25 cellular contexts compared by ENCODE assay signal in the genomic region with DNA sequence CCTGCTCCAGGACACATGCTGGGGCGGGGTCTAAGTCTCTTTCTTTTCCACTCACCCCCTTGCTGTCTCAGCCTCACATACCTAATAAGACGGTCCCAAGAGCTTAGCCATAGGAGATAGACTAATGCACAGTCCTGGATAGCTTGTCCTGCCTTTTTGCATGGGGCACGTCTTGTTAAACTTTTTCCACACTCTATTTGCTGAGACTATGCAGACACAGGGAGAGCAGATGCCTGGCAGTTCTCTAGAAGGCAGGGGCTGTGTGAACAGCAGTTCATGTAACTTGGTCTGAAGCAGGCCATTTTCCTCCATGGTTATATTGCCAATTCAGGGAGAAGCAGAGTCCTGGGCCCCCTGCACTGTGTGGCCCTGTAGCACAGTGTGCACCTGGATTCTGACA.
DNase-seq lines count a peak whose midpoint lies in the region; ATAC-seq, FAIRE-seq and TF ChIP-seq lines count a peak whose summit lies in the region.
"Had no signal": no experiment of that assay in that cellular context is flagged by ENCODE, and none has a peak within 500 bp of the region (broad histone marks: within the 10 kb centered on the region; RNA-seq: fewer than 3 reads in every experiment).

No MANE protein-coding gene starts in this region.

- no CpG with 5 or more reads among the region's 3 CpGs for WGBS in trophoblast cell (ENCODE audit: extremely low coverage, insufficient coverage, insufficient read length)
- 89 to 95% methylated on average over 3 of the region's 3 CpGs for WGBS in lower leg skin, 2 donors

- H2BK12ac ChIP-seq in trophoblast cell (ENCODE audit: low read length): peak overlapping the region; percentile 47

- H3K23ac ChIP-seq in trophoblast cell (ENCODE audit: low read length): no peak overlapping the region

- peak overlapping the region in 7 of 11 experiments; percentile 36 to 75 (median 63); a peak in 11 of 22 replicates for H3K27ac ChIP-seq in BLaER1 treated with 17β-estradiol and CSF1 and Interleukin-3, amounts not matched to agents 10 nM and 100 nM
- no peak overlapping the region for H3K27ac ChIP-seq in endothelial cell of umbilical vein (ENCODE audit: insufficient read depth, low read depth, low read length)
- peak overlapping the region; percentile 92 for H3K27ac ChIP-seq in trophoblast cell (ENCODE audit: low read depth, low read length)

- H3K4me1 Mint-ChIP-seq in activated T-helper 2 cell treated with anti-CD3 and anti-CD28 coated beads, Interferon-gamma antibody, Interleukin-2, Interleukin-4, amounts not matched to agents 10 μg/mL and 5 μg/mL and 100 μg/mL, durations not matched to agents 14 hours and 24 hours and 36 hours (ENCODE audit: low read depth): peaks cover 10% of the 10 kb centered on the region

- peak overlapping the region; percentile 41 for H3K18ac ChIP-seq in trophoblast cell (ENCODE audit: low read length)

- peaks cover 0 to 50% (median 24%) of the 10 kb centered on the region in 11 experiments; a peak in 13 of 22 replicates for H4K20me1 ChIP-seq in BLaER1 treated with 17β-estradiol and CSF1 and Interleukin-3, amounts not matched to agents 10 nM and 100 nM
- H4K20me1 ChIP-seq in endothelial cell of umbilical vein (replicated peaks; ENCODE audit: control insufficient read depth, extremely low read depth, insufficient read depth, low read length): no peaks in the 10 kb centered on the region

- peaks cover 50% of the 10 kb centered on the region for H3K79me1 ChIP-seq in trophoblast cell (ENCODE audit: low read length)

- no peaks in the 10 kb centered on the region for H3K9me1 ChIP-seq in endothelial cell of umbilical vein (replicated peaks; ENCODE audit: control insufficient read depth, extremely low read depth, insufficient read depth, low read length)

- H3K9me3 Mint-ChIP-seq in activated T-helper 2 cell treated with anti-CD3 and anti-CD28 coated beads, Interferon-gamma antibody, Interleukin-2, Interleukin-4, amounts not matched to agents 10 μg/mL and 5 μg/mL and 100 μg/mL, durations not matched to agents 14 hours and 24 hours and 36 hours: no peaks in the 10 kb centered on the region
- H3K9me3 Mint-ChIP-seq: CD4-positive, CD25-positive, alpha-beta regulatory T cell had no signal

- H3K9ac ChIP-seq in BLaER1 treated with 17β-estradiol and CSF1 and Interleukin-3, amounts not matched to agents 10 nM and 100 nM: 0 out of 22 replicates have a peak overlapping the region, but pooled peaks of 1 of the 11 experiments have one; percentile 5
- no peak overlapping the region for H3K9ac ChIP-seq in endothelial cell of umbilical vein (replicated peaks; ENCODE audit: extremely low read depth, insufficient read depth, low read length)
- H3K9ac ChIP-seq in trophoblast cell (ENCODE audit: low read length): no peak overlapping the region

- TF ChIP-seq CTCF in endothelial cell of umbilical vein (IDR thresholded peaks at IDR 0.05; ENCODE audit: extremely low read depth in 1 of 2, insufficient read depth in 1 of 2, low read depth in 1 of 2, low read length in 2 of 2) (no peak), lower leg skin (IDR thresholded peaks at IDR 0.05) (no peak)

- no peak overlapping the region for H3K27ac Mint-ChIP-seq in activated T-helper 2 cell treated with anti-CD3 and anti-CD28 coated beads, Interferon-gamma antibody, Interleukin-2, Interleukin-4, amounts not matched to agents 10 μg/mL and 5 μg/mL and 100 μg/mL, durations not matched to agents 14 hours and 24 hours and 36 hours
- H3K27ac Mint-ChIP-seq: CD4-positive, CD25-positive, alpha-beta regulatory T cell had no signal

- no peak for TF ChIP-seq POLR2A in endothelial cell of umbilical vein (IDR thresholded peaks at IDR 0.05; ENCODE audit: low read depth, low read length)
- no peak for TF ChIP-seq POLR2A in lower leg skin (IDR thresholded peaks at IDR 0.05)

- H3K4me1 ChIP-seq in BLaER1 treated with 17β-estradiol and CSF1 and Interleukin-3, amounts not matched to agents 10 nM and 100 nM: peaks cover 95 to 100% (median 100%) of the 10 kb centered on the region in 10 experiments
- peaks cover 27% of the 10 kb centered on the region for H3K4me1 ChIP-seq in endothelial cell of umbilical vein (ENCODE audit: control insufficient read depth, extremely low read depth, insufficient read depth, low read length)
- peaks cover 44 to 46% of the 10 kb centered on the region in 2 experiments for H3K4me1 ChIP-seq in trophoblast cell (ENCODE audit: control insufficient read depth in 1 of 2, insufficient read depth in 2 of 2, low read length in 2 of 2)
- H3K4me1 ChIP-seq: BE2C had no signal

- intact Hi-C loops in endothelial cell of umbilical vein (cut with micrococcal nuclease): no loop called here
- intact Hi-C loops in activated T-helper 2 cell treated with anti-CD3 and anti-CD28 coated beads, Interferon-gamma antibody, Interleukin-2, Interleukin-4, amounts not matched to agents 10 μg/mL and 5 μg/mL and 100 μg/mL, durations not matched to agents 14 hours and 24 hours and 36 hours (cut with micrococcal nuclease): no loop called here
- intact Hi-C loops in lower leg skin (cut with DNase I; ENCODE audit: low total_unique reads): no loop called here

- H3K4me3 ChIP-seq in BLaER1 treated with 17β-estradiol and CSF1 and Interleukin-3, amounts not matched to agents 10 nM and 100 nM: no peak overlapping the region
- no peak overlapping the region for H3K4me3 ChIP-seq in endothelial cell of umbilical vein (replicated peaks in 1 of 3; ENCODE audit: insufficient read depth in 1 of 3, low read depth in 1 of 3, low read length in 3 of 3)
- H3K4me3 ChIP-seq in trophoblast cell (ENCODE audit: low read depth, low read length): no peak overlapping the region
- no peak overlapping the region for H3K4me3 ChIP-seq in lower leg skin (ENCODE audit: low read depth, poor library complexity, severe bottlenecking)
- H3K4me3 ChIP-seq: PC-9, SJSA1 had no signal

- H3K27me3 ChIP-seq in BLaER1 treated with 17β-estradiol and CSF1 and Interleukin-3, amounts not matched to agents 10 nM and 100 nM: no peaks in the 10 kb centered on the region
- H3K27me3 ChIP-seq in endothelial cell of umbilical vein (ENCODE audit: control insufficient read depth in 2 of 2, insufficient read depth in 2 of 2, low read length in 2 of 2): no peaks in the 10 kb centered on the region
- no peaks in the 10 kb centered on the region for H3K27me3 ChIP-seq in trophoblast cell (ENCODE audit: insufficient read depth, low read length)
- H3K27me3 ChIP-seq: BE2C, SJSA1 had no signal

- peak overlapping the region; percentile 22 for H2AK5ac ChIP-seq in trophoblast cell (ENCODE audit: low read length)

- no peak overlapping the region for H2AFZ ChIP-seq in endothelial cell of umbilical vein (ENCODE audit: low read depth, low read length)
- H2AFZ ChIP-seq in trophoblast cell (ENCODE audit: insufficient read depth, low read length, poor library complexity): no peak overlapping the region
- H2AFZ ChIP-seq: PC-9 had no signal

- H4K8ac ChIP-seq in trophoblast cell (ENCODE audit: low read depth, low read length): peak overlapping the region; percentile 22

- H3K14ac ChIP-seq in trophoblast cell (ENCODE audit: low read length): peak overlapping the region; percentile 72

- H3K4ac ChIP-seq in trophoblast cell (ENCODE audit: low read depth, low read length): no peak overlapping the region

- no peak for ATAC-seq in GM21390 (IDR thresholded peaks at IDR 0.05; ENCODE audit: unreplicated experiment)
- ATAC-seq: Right ventricle myocardium inferior had no signal

- H3K4me2 ChIP-seq in BLaER1 treated with 17β-estradiol and CSF1 and Interleukin-3, amounts not matched to agents 10 nM and 100 nM: peak overlapping the region; percentile 73 to 97 (median 88)
- H3K4me2 ChIP-seq in endothelial cell of umbilical vein (ENCODE audit: insufficient read depth, low read length): no peak overlapping the region
- no peak overlapping the region for H3K4me2 ChIP-seq in trophoblast cell (ENCODE audit: low read length)

- H3K9me3 ChIP-seq in BLaER1 treated with 17β-estradiol and CSF1 and Interleukin-3, amounts not matched to agents 10 nM and 100 nM (replicated peaks in 1 of 11): peaks cover 0 to 8% (median 0%) of the 10 kb centered on the region in 11 experiments; a peak in 6 of 22 replicates
- H3K9me3 ChIP-seq in endothelial cell of umbilical vein (replicated peaks; ENCODE audit: control insufficient read depth, insufficient read depth, low read length) (no peaks in the 10 kb centered on the region), trophoblast cell (ENCODE audit: insufficient read depth, low read depth, low read length) (no peaks in the 10 kb centered on the region)
- H3K9me3 ChIP-seq: BE2C, SJSA1 had no signal

- H2BK5ac ChIP-seq in trophoblast cell (ENCODE audit: low read depth, low read length, poor library complexity): peak overlapping the region; percentile 51

- BruUV-seq in endothelial cell of umbilical vein (replicated peaks; lab: Mats Ljungman, UMichigan): no TSS peak

- no peak for FAIRE-seq in endothelial cell of umbilical vein (lab: Jason Lieb, UNC)
- FAIRE-seq: D721Med, GM12892, GM19239, H54 had no signal

- dilution Hi-C loops in endothelial cell of umbilical vein (cut with MboI; ENCODE audit: extremely low pct_ligation_motif_present, low sequenced_read_pairs): no loop called here

- POLR2A ChIA-PET in endothelial cell of umbilical vein (lab: Charles Lee): no interaction called here

- no peaks in the 10 kb centered on the region for H3K27me3 Mint-ChIP-seq in activated T-helper 2 cell treated with anti-CD3 and anti-CD28 coated beads, Interferon-gamma antibody, Interleukin-2, Interleukin-4, amounts not matched to agents 10 μg/mL and 5 μg/mL and 100 μg/mL, durations not matched to agents 14 hours and 24 hours and 36 hours (ENCODE audit: low read depth)
- H3K27me3 Mint-ChIP-seq: CD4-positive, CD25-positive, alpha-beta regulatory T cell had no signal

- CTCF ChIA-PET in endothelial cell of umbilical vein (lab: Charles Lee): interaction anchor here (4.2 to 4.7 kb wide), 2 partner anchors 10 to 39 kb away, joined by 23 to 37 read pairs; no protein-coding TSS in a partner anchor

- H3K4me3 Mint-ChIP-seq in activated T-helper 2 cell treated with anti-CD3 and anti-CD28 coated beads, Interferon-gamma antibody, Interleukin-2, Interleukin-4, amounts not matched to agents 10 μg/mL and 5 μg/mL and 100 μg/mL, durations not matched to agents 14 hours and 24 hours and 36 hours (ENCODE audit: low read depth): no peak overlapping the region
- H3K4me3 Mint-ChIP-seq: CD4-positive, CD25-positive, alpha-beta regulatory T cell had no signal

- peak overlapping the region; percentile 71 for H4K91ac ChIP-seq in trophoblast cell (ENCODE audit: low read depth, low read length)

- H3K36me3 Mint-ChIP-seq in activated T-helper 2 cell treated with anti-CD3 and anti-CD28 coated beads, Interferon-gamma antibody, Interleukin-2, Interleukin-4, amounts not matched to agents 10 μg/mL and 5 μg/mL and 100 μg/mL, durations not matched to agents 14 hours and 24 hours and 36 hours (ENCODE audit: low read depth): no peaks in the 10 kb centered on the region

- peak; percentile 42 for DNase-seq in DMS53 (lab: John Stamatoyannopoulos, UW)
- DNase-seq in DMS53 treated with DMSO at 0.1 percent for 48 hours (lab: John Stamatoyannopoulos, UW; ENCODE audit: unreplicated experiment): no peak
- peak; percentile 21 for DNase-seq in endothelial cell of umbilical vein (ENCODE audit: low read depth, low spot score)
- no peak for DNase-seq in trophoblast cell
- DNase-seq in activated T-helper 2 cell treated with anti-CD3 and anti-CD28 coated beads, Interferon-gamma antibody, Interleukin-2, Interleukin-4, amounts not matched to agents 10 μg/mL and 5 μg/mL and 100 μg/mL, durations not matched to agents 14 hours and 24 hours and 36 hours (ENCODE audit: low spot score): no peak
- no peak for DNase-seq in lower leg skin (ENCODE audit: low spot score in 2 of 2)
- DNase-seq: 8988T; ACHN; BE2C; CD4-positive, CD25-positive, alpha-beta regulatory T cell; DMS79 treated with DMSO at 0.1 percent for 48 hours; NCI-H1092 treated with DMSO at 0.1 percent for 48 hours; NCI-H1436; NCI-H1930; NCI-H2107; NCI-H748 treated with DMSO at 0.1 percent for 48 hours; PC-9 had no signal

- peaks cover 0 to 13% (median 6%) of the 10 kb centered on the region in 11 experiments; a peak in 6 of 22 replicates for H3K36me3 ChIP-seq in BLaER1 treated with 17β-estradiol and CSF1 and Interleukin-3, amounts not matched to agents 10 nM and 100 nM
- H3K36me3 ChIP-seq in endothelial cell of umbilical vein (ENCODE audit: control insufficient read depth in 2 of 2, extremely low read depth in 1 of 2, insufficient read depth in 2 of 2, low read length in 2 of 2): no peaks in the 10 kb centered on the region
- H3K36me3 ChIP-seq in trophoblast cell (ENCODE audit: control insufficient read depth in 1 of 2, insufficient read depth in 2 of 2, low read length in 2 of 2): no peaks in the 10 kb centered on the region
- H3K36me3 ChIP-seq: BE2C, SJSA1 had no signal

- peak overlapping the region; percentile 77 for H2BK120ac ChIP-seq in trophoblast cell (ENCODE audit: insufficient read depth, low read length, poor library complexity)

- H3K79me2 ChIP-seq in endothelial cell of umbilical vein (ENCODE audit: control insufficient read depth, insufficient read depth, low read length) (no peaks in the 10 kb centered on the region), trophoblast cell (ENCODE audit: control insufficient read depth, insufficient read depth, low read length, poor library complexity) (peaks cover 12% of the 10 kb centered on the region)

- H4K12ac ChIP-seq in trophoblast cell (ENCODE audit: low read depth, low read length): no peak overlapping the region

Comparison
In these comparisons a context has a peak if more than half of its experiments do, and no peak if none do; other contexts are left out.
1. DNase-seq: peak in DMS53 (single experiment) and endothelial cell of umbilical vein (single experiment); none in DMS53 treated with DMSO at 0.1 percent for 48 hours (single experiment), trophoblast cell (0 of 2), activated T-helper 2 cell treated with anti-CD3 and anti-CD28 coated beads, Interferon-gamma antibody, Interleukin-2, Interleukin-4, amounts not matched to agents 10 μg/mL and 5 μg/mL and 100 μg/mL, durations not matched to agents 14 hours and 24 hours and 36 hours (single experiment) and lower leg skin (0 of 2).
2. H3K4me2 ChIP-seq: peak in BLaER1 treated with 17β-estradiol and CSF1 and Interleukin-3, amounts not matched to agents 10 nM and 100 nM (11 of 11); none in endothelial cell of umbilical vein (single experiment) and trophoblast cell (single experiment).